ENCODE assay signal across 13 cellular contexts in the genomic region with DNA sequence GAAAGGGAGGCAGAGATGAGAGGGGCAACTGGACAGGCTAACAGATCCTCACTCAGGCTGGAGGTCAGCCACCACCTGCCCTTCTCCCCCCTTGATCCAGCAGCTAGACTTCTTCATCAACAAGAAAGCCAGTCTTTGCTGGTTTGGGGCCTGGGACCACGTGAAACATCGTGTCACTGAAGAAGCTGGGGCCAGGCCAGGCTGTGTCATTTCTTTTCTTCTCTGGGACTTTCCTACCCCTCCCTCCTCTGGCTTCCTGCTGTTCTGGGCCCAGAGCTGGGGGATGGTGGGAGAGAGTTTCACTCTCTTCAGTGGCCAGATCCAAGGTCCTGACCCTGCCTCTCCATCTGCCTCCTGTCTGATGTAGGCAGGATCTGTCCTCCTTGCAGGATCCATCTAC. TPM values are rescaled to one million over a fixed set of nuclear protein-coding genes. Genes with fewer than 3 reads are reported as not detected.
A peak's percentile ranks its signal among the peaks of the same experiment; 100 is the strongest.
DNase-seq lines count a peak whose midpoint lies in the region; ATAC-seq and TF ChIP-seq lines count a peak whose summit lies in the region.
"Had no signal": no experiment of that assay in that cellular context is flagged by ENCODE, and none has a peak within 500 bp of the region (broad histone marks: within the 10 kb centered on the region; RNA-seq: fewer than 3 reads in every experiment).

No MANE protein-coding gene starts in this region.

- no peaks in the 10 kb centered on the region for H3K27me3 ChIP-seq in thyroid gland

- TF ChIP-seq POLR2A in thyroid gland (IDR thresholded peaks at IDR 0.05): no peak

- TF ChIP-seq CTCF in fibroblast of the aortic adventitia (IDR thresholded peaks at IDR 0.05; ENCODE audit: insufficient read depth, low read length) (no peak), thyroid gland (IDR thresholded peaks at IDR 0.05) (no peak)

- H3K36me3 ChIP-seq in thyroid gland: no peaks in the 10 kb centered on the region

- H3K9me3 ChIP-seq in thyroid gland: no peaks in the 10 kb centered on the region

- intact Hi-C loops in thyroid gland (cut with DNase I): no loop called here

- peaks cover 15 to 35% of the 10 kb centered on the region in 2 donors for H3K4me1 ChIP-seq in thyroid gland
- H3K4me1 ChIP-seq: foreskin keratinocyte had no signal

- H3K4me3 ChIP-seq in fibroblast of the aortic adventitia (ENCODE audit: low read depth, low read length): no peak overlapping the region
- H3K4me3 ChIP-seq in thyroid gland (replicated peaks in 1 of 3): no peak overlapping the region
- H3K4me3 ChIP-seq: skin epidermis had no signal

- DNase-seq in stimulated activated CD4-positive, alpha-beta T cell treated with anti-CD3 and anti-CD28 coated beads, Interleukin-15, amount 100 ng/mL, for 24 hours: peak; percentile 21
- no peak for DNase-seq in stimulated activated CD4-positive, alpha-beta T cell treated with anti-CD3 and anti-CD28 coated beads, Interleukin-12 subunit alpha, Interleukin-12 subunit beta, amount 100 ng/mL, for 4 hours
- DNase-seq in NCI-H2196 (lab: John Stamatoyannopoulos, UW; ENCODE audit: unreplicated experiment): peak; percentile 67
- DNase-seq in fibroblast of the aortic adventitia (ENCODE audit: low read depth): peak; percentile 9
- DNase-seq in thyroid gland: peak; percentile 53 to 68
- DNase-seq in left lobe of liver (ENCODE audit: low spot score): no peak
- DNase-seq: cerebellar nuclear complex, foreskin keratinocyte, SIG-M5 had no signal

- 20 to 23% methylated on average over 2 of the region's 2 CpGs for WGBS in thyroid gland, 2 donors

- ATAC-seq in GM19467 (IDR thresholded peaks at IDR 0.05; ENCODE audit: unreplicated experiment) (no peak), HG02840 (IDR thresholded peaks at IDR 0.05; ENCODE audit: low FRiP score, unreplicated experiment) (no peak), left lobe of liver (no peak)
- ATAC-seq: foreskin keratinocyte had no signal

- H3K27ac ChIP-seq in thyroid gland: peak overlapping the region; percentile 31 to 74 (median 44)
- H3K27ac ChIP-seq: foreskin keratinocyte had no signal

RNA-seq across cellular contexts. Expression of a gene that starts 18.1 kb away (rescaled TPM):
- total RNA-seq in fibroblast of the aortic adventitia (ENCODE audit: low replicate concordance) (not detected in 2 replicates), thyroid gland (1 to 10 TPM; 1.6 to 4.8 (median 3.3) TPM), left lobe of liver (0.05 TPM)
- total RNA-seq: foreskin keratinocyte, mesothelial cell of epicardium had no signal

RNA-seq across cellular contexts. Expression of a gene that starts 41.8 kb away (rescaled TPM):
- 4.3 and 7.4 TPM in 2 replicates for total RNA-seq in fibroblast of the aortic adventitia (ENCODE audit: low replicate concordance)
- 10 to 100 TPM in 2 of 4 donors, 1 to 10 TPM in 2; 4.8 to 12.6 (median 8.7) TPM for total RNA-seq in thyroid gland
- total RNA-seq in left lobe of liver: 0.73 TPM

Comparison
In these comparisons a context has a peak if more than half of its experiments do, and no peak if none do; other contexts are left out.
1. DNase-seq: peak in stimulated activated CD4-positive, alpha-beta T cell treated with anti-CD3 and anti-CD28 coated beads, Interleukin-15, amount 100 ng/mL, for 24 hours (single experiment), NCI-H2196 (single experiment), fibroblast of the aortic adventitia (single experiment) and thyroid gland (2 of 2); none in stimulated activated CD4-positive, alpha-beta T cell treated with anti-CD3 and anti-CD28 coated beads, Interleukin-12 subunit alpha, Interleukin-12 subunit beta, amount 100 ng/mL, for 4 hours (single experiment) and left lobe of liver (single experiment).